In genomic region chr10:45972106-45972812, GRCh38 we compare ENCODE assay signal across 8 cellular contexts. TPM values are rescaled to one million over a fixed set of nuclear protein-coding genes. Genes with fewer than 3 reads are reported as not detected.
DNase-seq lines count a peak whose midpoint lies in the region; ATAC-seq and TF ChIP-seq lines count a peak whose summit lies in the region.
"Not testable (repeated sequence)": the region's sequence is repeated elsewhere in the genome, so short reads cannot be mapped to it uniquely, and the experiment has no call there.

TSS of gene TIMM23 (plus strand) at chr10:45972489. CDS start at chr10:45972625, 136 bp downstream.

- H3K4me1 Mint-ChIP-seq in T-cell = peaks cover 53 to 54% (median 54%) of the 10 kb centered on the region in 3 donors
- peaks cover 34% of the 10 kb centered on the region for H3K4me1 Mint-ChIP-seq in osteocyte (ENCODE audit: unreplicated experiment)

- not testable (repeated sequence) for H3K9me3 ChIP-seq in suprapubic skin

- H3K36me3 Mint-ChIP-seq in T-cell; osteocyte (ENCODE audit: unreplicated experiment): not testable (repeated sequence)

- POLR2A ChIA-PET in T-cell (lab: Charles Lee) = interaction anchor here in 1 of 2 donors (0.5 to 0.6 kb wide), 2 partner anchors 56 to 331 kb away, joined by 3 to 4 read pairs; no protein-coding TSS in a partner anchor

- CTCF ChIA-PET in T-cell (lab: Charles Lee) = interaction anchor here (0.6 to 2.1 kb wide), 4 partner anchors 53 to 722 kb away, joined by 3 to 5 read pairs (median 3); no protein-coding TSS in a partner anchor

- not testable (repeated sequence) for H3K36me3 ChIP-seq in suprapubic skin

- H3K4me1 ChIP-seq in suprapubic skin = peaks cover 27% of the 10 kb centered on the region

- H3K27ac Mint-ChIP-seq in T-cell (peak within 1 kb of the TSS; percentile 93 to 95), osteocyte (ENCODE audit: unreplicated experiment) (peak within 1 kb of the TSS; percentile 97)

- under 1% methylated on average over 35 of the region's 60 CpGs for WGBS in suprapubic skin

- not testable (repeated sequence) for TF ChIP-seq CTCF in GM10266 (IDR thresholded peaks at IDR 0.05; ENCODE audit: control insufficient read depth, insufficient read depth, low read depth, missing control alignments); osteocyte (IDR thresholded peaks at IDR 0.05); suprapubic skin (IDR thresholded peaks at IDR 0.05)

- peak within 1 kb of the TSS; percentile 60 for H3K4me3 ChIP-seq in suprapubic skin

- H3K4me3 Mint-ChIP-seq in T-cell = peak within 1 kb of the TSS; percentile 99 to 100 (median 99)
- H3K4me3 Mint-ChIP-seq in osteocyte (ENCODE audit: unreplicated experiment) = peak within 1 kb of the TSS; percentile 99

- TF ChIP-seq POLR2A in suprapubic skin (IDR thresholded peaks at IDR 0.05) = not testable (repeated sequence)

- ATAC-seq in HG02610 (IDR thresholded peaks at IDR 0.05; ENCODE audit: unreplicated experiment) (peak; percentile 62), T-cell (replicated peaks in 1 of 4) (peak; percentile 86 to 91 (median 90)), Right ventricle myocardium superior (ENCODE audit: poor library complexity) (peak; percentile 98)

- not testable (repeated sequence) for H3K27me3 ChIP-seq in suprapubic skin

- H3K9me3 Mint-ChIP-seq in T-cell; osteocyte (ENCODE audit: unreplicated experiment): not testable (repeated sequence)

- H3K27ac ChIP-seq in suprapubic skin = peak within 1 kb of the TSS; percentile 71

- intact Hi-C loops in Right ventricle myocardium superior (cut with DNase I) = not testable (repeated sequence)

- not testable (repeated sequence) for TF ChIP-seq EP300 in suprapubic skin (IDR thresholded peaks at IDR 0.05)

- H3K27me3 Mint-ChIP-seq in T-cell; osteocyte (ENCODE audit: unreplicated experiment): not testable (repeated sequence)

- peak; percentile 32 for DNase-seq in GM10266 (ENCODE audit: extremely low spot score)
- DNase-seq in NCI-H128 (lab: John Stamatoyannopoulos, UW; ENCODE audit: unreplicated experiment) = peak; percentile 14
- DNase-seq in T-cell = peak; percentile 74 to 92 (median 83)
- DNase-seq in activated naive CD8-positive, alpha-beta T cell treated with anti-CD3 and anti-CD28 coated beads, Interleukin-2, amount 50 U/mL, for 16 hours (ENCODE audit: low read depth, low spot score) = peak; percentile 64
- DNase-seq in Right ventricle myocardium superior = peak; percentile 91
- peak; percentile 93 for DNase-seq in osteocyte (ENCODE audit: extremely low spot score, unreplicated experiment)
- peak; percentile 88 to 89 for DNase-seq in suprapubic skin (ENCODE audit: low spot score in 2 of 2)

RNA-seq across cellular contexts. Expression of gene TIMM23, which starts in this region (rescaled TPM):
- 10 to 100 TPM; 24.5 to 27.0 (median 24.8) TPM for total RNA-seq in T-cell
- total RNA-seq in Right ventricle myocardium superior = 86.0 TPM
- 61.1 and 64.0 TPM in 2 replicates for total RNA-seq in osteocyte
- total RNA-seq in suprapubic skin = 10 to 100 TPM; 35.3 to 72.3 (median 57.6) TPM

Comparison
In these comparisons a context has a peak if more than half of its experiments do, and no peak if none do; other contexts are left out.
1. Peak in every context shown above with its lines: DNase-seq, ATAC-seq, H3K4me3 ChIP-seq and H3K27ac ChIP-seq.
2. DNase-seq: peak in every context shown above with its lines; median percentile 93 in osteocyte; 91 in Right ventricle myocardium superior; 88 in suprapubic skin; 83 in T-cell; 64 in activated naive CD8-positive, alpha-beta T cell treated with anti-CD3 and anti-CD28 coated beads, Interleukin-2, amount 50 U/mL, for 16 hours; 32 in GM10266; 14 in NCI-H128.